Comparison of ENCODE assay signal across 8 cellular contexts in the genomic region with DNA sequence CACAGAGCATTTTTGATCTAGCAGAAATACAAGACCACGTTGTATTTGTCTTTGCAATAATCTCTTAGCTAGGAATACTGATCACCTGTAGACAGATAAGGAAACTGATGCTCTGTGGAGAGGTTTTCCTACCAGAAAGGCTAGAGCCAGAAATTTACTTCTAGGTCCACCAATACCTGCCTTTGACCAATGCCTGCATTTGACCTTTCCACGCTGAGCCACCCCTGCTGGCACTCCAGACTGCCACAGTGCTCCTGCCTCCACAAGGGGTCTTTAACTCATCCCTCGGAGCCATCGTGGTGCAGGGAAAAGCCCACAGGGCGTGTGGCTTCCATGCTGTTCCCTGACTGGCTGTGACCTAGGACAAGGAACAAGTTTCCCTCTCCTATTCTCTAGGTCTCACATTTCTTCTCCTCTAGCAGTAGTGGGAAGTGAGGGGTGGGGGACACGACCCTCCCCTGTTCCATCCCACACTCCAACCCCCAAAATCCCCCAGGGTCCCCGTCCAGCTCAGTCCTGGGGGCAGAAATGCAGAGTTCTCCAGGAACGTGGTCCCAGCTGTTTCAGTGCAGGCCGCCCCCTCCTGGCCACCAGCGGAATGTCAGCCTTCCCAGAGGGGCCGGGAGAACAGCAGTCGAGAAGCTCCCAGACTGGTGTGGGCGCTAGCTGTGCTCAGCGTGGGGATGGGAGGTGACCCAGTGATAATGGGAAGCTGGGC. TPM values are rescaled to one million over a fixed set of nuclear protein-coding genes. Genes with fewer than 3 reads are reported as not detected.
DNase-seq lines count a peak whose midpoint lies in the region; ATAC-seq and TF ChIP-seq lines count a peak whose summit lies in the region.

No MANE protein-coding gene starts in this region.

- H3K9ac ChIP-seq in PC-3 (ENCODE audit: low read length) = no peak overlapping the region
- H3K9ac ChIP-seq in neural cell (ENCODE audit: low read length) = no peak overlapping the region

- intact Hi-C loops in PC-3 (cut with micrococcal nuclease) = loop anchor here (1.0 kb wide), 1 partner anchor 160 kb away; no protein-coding TSS in a partner anchor

- H3K9me3 ChIP-seq in PC-3 (ENCODE audit: low read length) = no peaks in the 10 kb centered on the region
- H3K9me3 ChIP-seq in neural cell (ENCODE audit: low read length) = no peaks in the 10 kb centered on the region

- H3K79me2 ChIP-seq in PC-3 (ENCODE audit: low read length) (no peaks in the 10 kb centered on the region), neural cell (replicated peaks; ENCODE audit: insufficient read depth, low read length) (no peaks in the 10 kb centered on the region)

- peaks cover 12% of the 10 kb centered on the region for H3K4me1 ChIP-seq in PC-3 (ENCODE audit: insufficient read depth, low read length)

- H3K36me3 ChIP-seq in PC-3 (ENCODE audit: low read depth, low read length) (no peaks in the 10 kb centered on the region), neural cell (ENCODE audit: insufficient read depth, low read length) (no peaks in the 10 kb centered on the region)

- DNase-seq in CMK (ENCODE audit: low read depth) (peak; percentile 30), HFF-Myc (ENCODE audit: extremely low read depth, low read depth) (no peak), PC-3 (peak; percentile 63), activated T-helper 1 cell treated with Interleukin-2 at 50 U/mL for 16 hours (ENCODE audit: low read depth) (peak; percentile 24), fibroblast of mammary gland (ENCODE audit: low read depth) (peak; percentile 44)
- DNase-seq in stimulated activated naive CD8-positive, alpha-beta T cell treated with anti-CD3 and anti-CD28 coated beads, Interleukin-15, Interleukin-2, amounts not matched to agents 100 U/mL and 50 U/mL, for 24 hours = peak; percentile 77

- peak; percentile 49 for TF ChIP-seq RAD21 in neural cell (conservative IDR thresholded peaks at IDR 0.05)

- TF ChIP-seq CTCF in HFF-Myc (IDR thresholded peaks at IDR 0.05; ENCODE audit: low read depth, low read length, missing control alignments) = peak; percentile 97
- peak; percentile 92 for TF ChIP-seq CTCF in PC-3 (conservative IDR thresholded peaks at IDR 0.05; ENCODE audit: low read depth, low read length)
- TF ChIP-seq CTCF in fibroblast of mammary gland (conservative IDR thresholded peaks at IDR 0.05; ENCODE audit: control insufficient read depth, insufficient read depth, low read depth, low read length) = peak; percentile 84
- TF ChIP-seq CTCF in neural cell (IDR thresholded peaks at IDR 0.05; ENCODE audit: poor library complexity, severe bottlenecking) = peak; percentile 71

- H3K4me3 ChIP-seq in HFF-Myc (replicated peaks; ENCODE audit: low read depth, low read length) (no peak overlapping the region), PC-3 (ENCODE audit: low read length) (no peak overlapping the region), fibroblast of mammary gland (ENCODE audit: control insufficient read depth, low read depth, low read length) (no peak overlapping the region), neural cell (ENCODE audit: low read length) (no peak overlapping the region)

- peaks cover 18% of the 10 kb centered on the region for H3K27me3 ChIP-seq in PC-3 (ENCODE audit: low read length)
- no peaks in the 10 kb centered on the region for H3K27me3 ChIP-seq in neural cell (ENCODE audit: insufficient read depth, low read depth, low read length)

- no peak overlapping the region for H3K27ac ChIP-seq in PC-3 (ENCODE audit: low read length)
- H3K27ac ChIP-seq in neural cell (ENCODE audit: low read length) = no peak overlapping the region

- H3K9me2 ChIP-seq in PC-3 (replicated peaks; ENCODE audit: low read length) (no peaks in the 10 kb centered on the region), neural cell (ENCODE audit: insufficient read depth, low read length) (no peaks in the 10 kb centered on the region)

- CTCF ChIA-PET in PC-3 (lab: Charles Lee) = interaction anchor here (0.5 to 1.8 kb wide), 12 partner anchors 10 to 390 kb away, joined by 3 to 10 read pairs (median 4); no protein-coding TSS in a partner anchor

- POLR2A ChIA-PET in PC-3 (lab: Charles Lee; ENCODE audit: unreplicated experiment) = interaction anchor here (0.6 kb wide), 2 partner anchors 26 to 433 kb away, joined by 3 to 5 read pairs; no protein-coding TSS in a partner anchor

- H2AFZ ChIP-seq in PC-3 (ENCODE audit: low read length) = no peak overlapping the region
- no peak overlapping the region for H2AFZ ChIP-seq in neural cell (ENCODE audit: low read depth, low read length)

- H3K4me2 ChIP-seq in PC-3 (ENCODE audit: low read length) (peak overlapping the region; percentile 31; the same call in 1 of the 2 replicates), neural cell (ENCODE audit: low read length) (no peak overlapping the region)

- TF ChIP-seq EP300 in neural cell (conservative IDR thresholded peaks at IDR 0.05; ENCODE audit: poor library complexity, severe bottlenecking) = no peak

- H4K20me1 ChIP-seq in PC-3 (ENCODE audit: low read length) (no peaks in the 10 kb centered on the region), neural cell (ENCODE audit: insufficient read depth) (no peaks in the 10 kb centered on the region)

- ATAC-seq in PC-3 (peak; percentile 68), GM19035 (IDR thresholded peaks at IDR 0.05; ENCODE audit: unreplicated experiment) (no peak)
- peak; percentile 64 for ATAC-seq in stimulated activated naive CD8-positive, alpha-beta T cell treated with anti-CD3 and anti-CD28 coated beads, Interleukin-15, Interleukin-2, amounts not matched to agents 100 U/mL and 50 U/mL, for 24 hours

- no peaks in the 10 kb centered on the region for H3F3A ChIP-seq in PC-3 (ENCODE audit: low read length, unreplicated experiment)
- no peaks in the 10 kb centered on the region for H3F3A ChIP-seq in neural cell (ENCODE audit: insufficient read depth, low read length, poor library complexity, severe bottlenecking)

- BruUV-seq in PC-3 (replicated peaks; lab: Mats Ljungman, UMichigan) = no TSS peak

TF ChIP-seq in neural cell, 6 proteins besides CTCF, POLR2A, EP300 and RAD21:
- TF ChIP-seq SMC3 (conservative IDR thresholded peaks at IDR 0.05; ENCODE audit: poor library complexity) (peak; percentile 39), POLR2AphosphoS5 (IDR thresholded peaks at IDR 0.05) (no peak), EZH2 (IDR thresholded peaks at IDR 0.05; ENCODE audit: borderline replicate concordance, insufficient read depth, low read length, poor library complexity, severe bottlenecking) (no peak)
- TF ChIP-seq, protein P1, sequence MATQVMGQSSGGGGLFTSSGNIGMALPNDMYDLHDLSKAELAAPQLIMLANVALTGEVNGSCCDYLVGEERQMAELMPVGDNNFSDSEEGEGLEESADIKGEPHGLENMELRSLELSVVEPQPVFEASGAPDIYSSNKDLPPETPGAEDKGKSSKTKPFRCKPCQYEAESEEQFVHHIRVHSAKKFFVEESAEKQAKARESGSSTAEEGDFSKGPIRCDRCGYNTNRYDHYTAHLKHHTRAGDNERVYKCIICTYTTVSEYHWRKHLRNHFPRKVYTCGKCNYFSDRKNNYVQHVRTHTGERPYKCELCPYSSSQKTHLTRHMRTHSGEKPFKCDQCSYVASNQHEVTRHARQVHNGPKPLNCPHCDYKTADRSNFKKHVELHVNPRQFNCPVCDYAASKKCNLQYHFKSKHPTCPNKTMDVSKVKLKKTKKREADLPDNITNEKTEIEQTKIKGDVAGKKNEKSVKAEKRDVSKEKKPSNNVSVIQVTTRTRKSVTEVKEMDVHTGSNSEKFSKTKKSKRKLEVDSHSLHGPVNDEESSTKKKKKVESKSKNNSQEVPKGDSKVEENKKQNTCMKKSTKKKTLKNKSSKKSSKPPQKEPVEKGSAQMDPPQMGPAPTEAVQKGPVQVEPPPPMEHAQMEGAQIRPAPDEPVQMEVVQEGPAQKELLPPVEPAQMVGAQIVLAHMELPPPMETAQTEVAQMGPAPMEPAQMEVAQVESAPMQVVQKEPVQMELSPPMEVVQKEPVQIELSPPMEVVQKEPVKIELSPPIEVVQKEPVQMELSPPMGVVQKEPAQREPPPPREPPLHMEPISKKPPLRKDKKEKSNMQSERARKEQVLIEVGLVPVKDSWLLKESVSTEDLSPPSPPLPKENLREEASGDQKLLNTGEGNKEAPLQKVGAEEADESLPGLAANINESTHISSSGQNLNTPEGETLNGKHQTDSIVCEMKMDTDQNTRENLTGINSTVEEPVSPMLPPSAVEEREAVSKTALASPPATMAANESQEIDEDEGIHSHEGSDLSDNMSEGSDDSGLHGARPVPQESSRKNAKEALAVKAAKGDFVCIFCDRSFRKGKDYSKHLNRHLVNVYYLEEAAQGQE (IDR thresholded peaks at IDR 0.05; ENCODE audit: borderline replicate concordance) = no peak

RNA-seq across cellular contexts. Expression of gene ELN, which starts 1.4 kb away (rescaled TPM):
- total RNA-seq in PC-3 (2014; rRNA removed) = 0.07 TPM in 1 of 2 replicates, not detected in the other
- 0.16 TPM in 1 of 2 replicates, not detected in the other for polyA plus RNA-seq in neural cell
- 0.23 TPM in 1 of 2 replicates, not detected in the other for polyA minus RNA-seq in neural cell

RNA-seq across cellular contexts. Expression of gene LIMK1, which starts 57.0 kb away (rescaled TPM):
- 40.3 and 54.3 TPM in 2 replicates for total RNA-seq in PC-3 (2014; rRNA removed)
- polyA plus RNA-seq in neural cell = 21.1 and 23.5 TPM in 2 replicates
- 35.8 and 38.5 TPM in 2 replicates for polyA minus RNA-seq in neural cell
